ENCODE assay signal across 1 cellular context in the genomic region with DNA sequence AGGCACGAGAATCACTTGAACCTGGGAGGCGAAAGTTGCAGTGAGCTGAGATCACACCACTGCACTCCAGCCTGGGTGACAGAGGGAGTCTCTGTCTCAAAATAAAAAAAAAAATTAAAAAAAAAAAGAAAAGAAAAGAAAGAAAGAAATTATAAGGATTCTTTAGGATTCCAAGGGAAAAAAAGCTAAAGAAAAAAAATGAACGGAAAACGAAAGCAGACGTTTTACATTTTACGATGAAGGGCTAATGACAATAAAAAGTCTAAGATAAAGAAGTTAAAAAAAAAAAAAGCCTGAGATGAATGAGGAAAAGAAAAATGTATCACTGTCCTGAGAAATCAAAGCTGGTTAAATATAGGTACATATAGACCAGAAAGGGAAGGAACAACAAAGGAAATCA.
TF ChIP-seq lines count a peak whose summit lies in the region.

No MANE protein-coding gene starts in this region.

TF ChIP-seq in K562, 482 proteins besides CTCF, POLR2A, EP300 and RAD21:
- TF ChIP-seq, protein P1, sequence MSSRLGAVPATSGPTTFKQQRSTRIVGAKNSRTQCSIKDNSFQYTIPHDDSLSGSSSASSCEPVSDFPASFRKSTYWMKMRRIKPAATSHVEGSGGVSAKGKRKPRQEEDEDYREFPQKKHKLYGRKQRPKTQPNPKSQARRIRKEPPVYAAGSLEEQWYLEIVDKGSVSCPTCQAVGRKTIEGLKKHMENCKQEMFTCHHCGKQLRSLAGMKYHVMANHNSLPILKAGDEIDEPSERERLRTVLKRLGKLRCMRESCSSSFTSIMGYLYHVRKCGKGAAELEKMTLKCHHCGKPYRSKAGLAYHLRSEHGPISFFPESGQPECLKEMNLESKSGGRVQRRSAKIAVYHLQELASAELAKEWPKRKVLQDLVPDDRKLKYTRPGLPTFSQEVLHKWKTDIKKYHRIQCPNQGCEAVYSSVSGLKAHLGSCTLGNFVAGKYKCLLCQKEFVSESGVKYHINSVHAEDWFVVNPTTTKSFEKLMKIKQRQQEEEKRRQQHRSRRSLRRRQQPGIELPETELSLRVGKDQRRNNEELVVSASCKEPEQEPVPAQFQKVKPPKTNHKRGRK (tag; IDR thresholded peaks at IDR 0.05) = 0 out of 2 replicates have a peak, but pooled peaks have one; percentile 17
- TF ChIP-seq PYGO2 (tag; IDR thresholded peaks at IDR 0.05) = no peak
